In genomic region chr1:145957443-145958319, GRCh38 we compare ENCODE assay signal across 1 cellular context.
A peak's percentile ranks its signal among the peaks of the same experiment; 100 is the strongest.
TF ChIP-seq lines count a peak whose summit lies in the region.

Gene LIX1L (minus strand): TSS chr1:145958017. CDS start chr1:145957927, 90 bp downstream.

TF ChIP-seq in K562, 482 proteins besides CTCF, POLR2A, EP300 and RAD21 (continued from another document and continues in another):
- TF ChIP-seq AFF4 (CRISPR knock-in tag; IDR thresholded peaks at IDR 0.05) (no peak), SP2 (IDR thresholded peaks at IDR 0.05; ENCODE audit: extremely low read depth, low read depth, low read length, poor library complexity, severe bottlenecking) (peak; percentile 60), STAT5B (CRISPR knock-in tag; IDR thresholded peaks at IDR 0.05) (no peak), EGR1 (conservative IDR thresholded peaks at IDR 0.05) (peak; percentile 23; the same call in 1 of the 2 replicates), MTA3 (IDR thresholded peaks at IDR 0.05; ENCODE audit: borderline replicate concordance) (no peak; the same call in 1 of the 2 replicates), MXI1 (IDR thresholded peaks at IDR 0.05; ENCODE audit: low read depth, low read length) (0 out of 2 replicates have a peak, but pooled peaks have one; percentile 22), POLR2G (IDR thresholded peaks at IDR 0.05; ENCODE audit: low read depth, low read length) (peak; percentile 84), VEZF1 (CRISPR knock-in tag; IDR thresholded peaks at IDR 0.05) (peak; percentile 87), TBP (optimal IDR thresholded peaks at IDR 0.05; ENCODE audit: low read depth, low read length) (peak; percentile 44), HNRNPH1 (optimal IDR thresholded peaks at IDR 0.05; ENCODE audit: low read depth, low read length) (no peak), ETV5 (CRISPR knock-in tag; IDR thresholded peaks at IDR 0.05; ENCODE audit: low read depth) (no peak), BDP1 (IDR thresholded peaks at IDR 0.05; ENCODE audit: insufficient read depth, insufficient read length) (no peak), KDM5B (IDR thresholded peaks at IDR 0.05; ENCODE audit: insufficient replicate concordance, low read depth, low read length) (peak; percentile 82), RBBP5 (IDR thresholded peaks at IDR 0.05; ENCODE audit: borderline replicate concordance, insufficient read depth, low read length, poor library complexity, severe bottlenecking) (peak; percentile 71), CREB1 (IDR thresholded peaks at IDR 0.05) (no peak), CREB1 (CRISPR knock-in tag; IDR thresholded peaks at IDR 0.05) (0 out of 2 replicates have a peak, but pooled peaks have one; percentile 15), SRF (CRISPR knock-in tag; IDR thresholded peaks at IDR 0.05) (peak in 1 of 2 experiments; percentile 90; a peak in 2 of 4 replicates), MEIS2 (IDR thresholded peaks at IDR 0.05; ENCODE audit: partially characterized antibody) (peak; percentile 75), THRAP3 (IDR thresholded peaks at IDR 0.05; ENCODE audit: borderline replicate concordance) (no peak), ZNF311 (CRISPR knock-in tag; IDR thresholded peaks at IDR 0.05) (no peak), POLR2AphosphoS5 (IDR thresholded peaks at IDR 0.05; ENCODE audit: control insufficient read depth, insufficient read depth, low read depth, low read length) (0 out of 2 replicates have a peak, but pooled peaks have one; percentile 44), XRCC5 (IDR thresholded peaks at IDR 0.05; ENCODE audit: low read depth, low read length) (peak; percentile 24; the same call in 1 of the 2 replicates), ARID1B (IDR thresholded peaks at IDR 0.05) (peak; percentile 13; the same call in 1 of the 2 replicates), L3MBTL2 (IDR thresholded peaks at IDR 0.05) (peak; percentile 26; the same call in 1 of the 2 replicates), SLC30A9 (CRISPR knock-in tag; IDR thresholded peaks at IDR 0.05) (no peak), FOXK1 (CRISPR knock-in tag; IDR thresholded peaks at IDR 0.05; ENCODE audit: borderline replicate concordance) (no peak), DPF2 (IDR thresholded peaks at IDR 0.05) (0 out of 2 replicates have a peak, but pooled peaks have one; percentile 28), ZNF384 (IDR thresholded peaks at IDR 0.05; ENCODE audit: low read depth, low read length) (0 out of 2 replicates have a peak, but pooled peaks have one; percentile 24), RBM22 (IDR thresholded peaks at IDR 0.05; ENCODE audit: low read depth, low read length, poor library complexity, severe bottlenecking) (no peak), ZBTB7A (IDR thresholded peaks at IDR 0.05; ENCODE audit: borderline replicate concordance, control insufficient read depth, low read depth, low read length) (peak; percentile 66; the same call in 1 of the 2 replicates), CHD2 (IDR thresholded peaks at IDR 0.05; ENCODE audit: low read depth, low read length) (peak; percentile 57; the same call in 1 of the 2 replicates)
- TF ChIP-seq, protein P1, sequence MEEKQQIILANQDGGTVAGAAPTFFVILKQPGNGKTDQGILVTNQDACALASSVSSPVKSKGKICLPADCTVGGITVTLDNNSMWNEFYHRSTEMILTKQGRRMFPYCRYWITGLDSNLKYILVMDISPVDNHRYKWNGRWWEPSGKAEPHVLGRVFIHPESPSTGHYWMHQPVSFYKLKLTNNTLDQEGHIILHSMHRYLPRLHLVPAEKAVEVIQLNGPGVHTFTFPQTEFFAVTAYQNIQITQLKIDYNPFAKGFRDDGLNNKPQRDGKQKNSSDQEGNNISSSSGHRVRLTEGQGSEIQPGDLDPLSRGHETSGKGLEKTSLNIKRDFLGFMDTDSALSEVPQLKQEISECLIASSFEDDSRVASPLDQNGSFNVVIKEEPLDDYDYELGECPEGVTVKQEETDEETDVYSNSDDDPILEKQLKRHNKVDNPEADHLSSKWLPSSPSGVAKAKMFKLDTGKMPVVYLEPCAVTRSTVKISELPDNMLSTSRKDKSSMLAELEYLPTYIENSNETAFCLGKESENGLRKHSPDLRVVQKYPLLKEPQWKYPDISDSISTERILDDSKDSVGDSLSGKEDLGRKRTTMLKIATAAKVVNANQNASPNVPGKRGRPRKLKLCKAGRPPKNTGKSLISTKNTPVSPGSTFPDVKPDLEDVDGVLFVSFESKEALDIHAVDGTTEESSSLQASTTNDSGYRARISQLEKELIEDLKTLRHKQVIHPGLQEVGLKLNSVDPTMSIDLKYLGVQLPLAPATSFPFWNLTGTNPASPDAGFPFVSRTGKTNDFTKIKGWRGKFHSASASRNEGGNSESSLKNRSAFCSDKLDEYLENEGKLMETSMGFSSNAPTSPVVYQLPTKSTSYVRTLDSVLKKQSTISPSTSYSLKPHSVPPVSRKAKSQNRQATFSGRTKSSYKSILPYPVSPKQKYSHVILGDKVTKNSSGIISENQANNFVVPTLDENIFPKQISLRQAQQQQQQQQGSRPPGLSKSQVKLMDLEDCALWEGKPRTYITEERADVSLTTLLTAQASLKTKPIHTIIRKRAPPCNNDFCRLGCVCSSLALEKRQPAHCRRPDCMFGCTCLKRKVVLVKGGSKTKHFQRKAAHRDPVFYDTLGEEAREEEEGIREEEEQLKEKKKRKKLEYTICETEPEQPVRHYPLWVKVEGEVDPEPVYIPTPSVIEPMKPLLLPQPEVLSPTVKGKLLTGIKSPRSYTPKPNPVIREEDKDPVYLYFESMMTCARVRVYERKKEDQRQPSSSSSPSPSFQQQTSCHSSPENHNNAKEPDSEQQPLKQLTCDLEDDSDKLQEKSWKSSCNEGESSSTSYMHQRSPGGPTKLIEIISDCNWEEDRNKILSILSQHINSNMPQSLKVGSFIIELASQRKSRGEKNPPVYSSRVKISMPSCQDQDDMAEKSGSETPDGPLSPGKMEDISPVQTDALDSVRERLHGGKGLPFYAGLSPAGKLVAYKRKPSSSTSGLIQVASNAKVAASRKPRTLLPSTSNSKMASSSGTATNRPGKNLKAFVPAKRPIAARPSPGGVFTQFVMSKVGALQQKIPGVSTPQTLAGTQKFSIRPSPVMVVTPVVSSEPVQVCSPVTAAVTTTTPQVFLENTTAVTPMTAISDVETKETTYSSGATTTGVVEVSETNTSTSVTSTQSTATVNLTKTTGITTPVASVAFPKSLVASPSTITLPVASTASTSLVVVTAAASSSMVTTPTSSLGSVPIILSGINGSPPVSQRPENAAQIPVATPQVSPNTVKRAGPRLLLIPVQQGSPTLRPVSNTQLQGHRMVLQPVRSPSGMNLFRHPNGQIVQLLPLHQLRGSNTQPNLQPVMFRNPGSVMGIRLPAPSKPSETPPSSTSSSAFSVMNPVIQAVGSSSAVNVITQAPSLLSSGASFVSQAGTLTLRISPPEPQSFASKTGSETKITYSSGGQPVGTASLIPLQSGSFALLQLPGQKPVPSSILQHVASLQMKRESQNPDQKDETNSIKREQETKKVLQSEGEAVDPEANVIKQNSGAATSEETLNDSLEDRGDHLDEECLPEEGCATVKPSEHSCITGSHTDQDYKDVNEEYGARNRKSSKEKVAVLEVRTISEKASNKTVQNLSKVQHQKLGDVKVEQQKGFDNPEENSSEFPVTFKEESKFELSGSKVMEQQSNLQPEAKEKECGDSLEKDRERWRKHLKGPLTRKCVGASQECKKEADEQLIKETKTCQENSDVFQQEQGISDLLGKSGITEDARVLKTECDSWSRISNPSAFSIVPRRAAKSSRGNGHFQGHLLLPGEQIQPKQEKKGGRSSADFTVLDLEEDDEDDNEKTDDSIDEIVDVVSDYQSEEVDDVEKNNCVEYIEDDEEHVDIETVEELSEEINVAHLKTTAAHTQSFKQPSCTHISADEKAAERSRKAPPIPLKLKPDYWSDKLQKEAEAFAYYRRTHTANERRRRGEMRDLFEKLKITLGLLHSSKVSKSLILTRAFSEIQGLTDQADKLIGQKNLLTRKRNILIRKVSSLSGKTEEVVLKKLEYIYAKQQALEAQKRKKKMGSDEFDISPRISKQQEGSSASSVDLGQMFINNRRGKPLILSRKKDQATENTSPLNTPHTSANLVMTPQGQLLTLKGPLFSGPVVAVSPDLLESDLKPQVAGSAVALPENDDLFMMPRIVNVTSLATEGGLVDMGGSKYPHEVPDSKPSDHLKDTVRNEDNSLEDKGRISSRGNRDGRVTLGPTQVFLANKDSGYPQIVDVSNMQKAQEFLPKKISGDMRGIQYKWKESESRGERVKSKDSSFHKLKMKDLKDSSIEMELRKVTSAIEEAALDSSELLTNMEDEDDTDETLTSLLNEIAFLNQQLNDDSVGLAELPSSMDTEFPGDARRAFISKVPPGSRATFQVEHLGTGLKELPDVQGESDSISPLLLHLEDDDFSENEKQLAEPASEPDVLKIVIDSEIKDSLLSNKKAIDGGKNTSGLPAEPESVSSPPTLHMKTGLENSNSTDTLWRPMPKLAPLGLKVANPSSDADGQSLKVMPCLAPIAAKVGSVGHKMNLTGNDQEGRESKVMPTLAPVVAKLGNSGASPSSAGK (IDR thresholded peaks at IDR 0.05): peak; percentile 45
- TF ChIP-seq, protein P2, sequence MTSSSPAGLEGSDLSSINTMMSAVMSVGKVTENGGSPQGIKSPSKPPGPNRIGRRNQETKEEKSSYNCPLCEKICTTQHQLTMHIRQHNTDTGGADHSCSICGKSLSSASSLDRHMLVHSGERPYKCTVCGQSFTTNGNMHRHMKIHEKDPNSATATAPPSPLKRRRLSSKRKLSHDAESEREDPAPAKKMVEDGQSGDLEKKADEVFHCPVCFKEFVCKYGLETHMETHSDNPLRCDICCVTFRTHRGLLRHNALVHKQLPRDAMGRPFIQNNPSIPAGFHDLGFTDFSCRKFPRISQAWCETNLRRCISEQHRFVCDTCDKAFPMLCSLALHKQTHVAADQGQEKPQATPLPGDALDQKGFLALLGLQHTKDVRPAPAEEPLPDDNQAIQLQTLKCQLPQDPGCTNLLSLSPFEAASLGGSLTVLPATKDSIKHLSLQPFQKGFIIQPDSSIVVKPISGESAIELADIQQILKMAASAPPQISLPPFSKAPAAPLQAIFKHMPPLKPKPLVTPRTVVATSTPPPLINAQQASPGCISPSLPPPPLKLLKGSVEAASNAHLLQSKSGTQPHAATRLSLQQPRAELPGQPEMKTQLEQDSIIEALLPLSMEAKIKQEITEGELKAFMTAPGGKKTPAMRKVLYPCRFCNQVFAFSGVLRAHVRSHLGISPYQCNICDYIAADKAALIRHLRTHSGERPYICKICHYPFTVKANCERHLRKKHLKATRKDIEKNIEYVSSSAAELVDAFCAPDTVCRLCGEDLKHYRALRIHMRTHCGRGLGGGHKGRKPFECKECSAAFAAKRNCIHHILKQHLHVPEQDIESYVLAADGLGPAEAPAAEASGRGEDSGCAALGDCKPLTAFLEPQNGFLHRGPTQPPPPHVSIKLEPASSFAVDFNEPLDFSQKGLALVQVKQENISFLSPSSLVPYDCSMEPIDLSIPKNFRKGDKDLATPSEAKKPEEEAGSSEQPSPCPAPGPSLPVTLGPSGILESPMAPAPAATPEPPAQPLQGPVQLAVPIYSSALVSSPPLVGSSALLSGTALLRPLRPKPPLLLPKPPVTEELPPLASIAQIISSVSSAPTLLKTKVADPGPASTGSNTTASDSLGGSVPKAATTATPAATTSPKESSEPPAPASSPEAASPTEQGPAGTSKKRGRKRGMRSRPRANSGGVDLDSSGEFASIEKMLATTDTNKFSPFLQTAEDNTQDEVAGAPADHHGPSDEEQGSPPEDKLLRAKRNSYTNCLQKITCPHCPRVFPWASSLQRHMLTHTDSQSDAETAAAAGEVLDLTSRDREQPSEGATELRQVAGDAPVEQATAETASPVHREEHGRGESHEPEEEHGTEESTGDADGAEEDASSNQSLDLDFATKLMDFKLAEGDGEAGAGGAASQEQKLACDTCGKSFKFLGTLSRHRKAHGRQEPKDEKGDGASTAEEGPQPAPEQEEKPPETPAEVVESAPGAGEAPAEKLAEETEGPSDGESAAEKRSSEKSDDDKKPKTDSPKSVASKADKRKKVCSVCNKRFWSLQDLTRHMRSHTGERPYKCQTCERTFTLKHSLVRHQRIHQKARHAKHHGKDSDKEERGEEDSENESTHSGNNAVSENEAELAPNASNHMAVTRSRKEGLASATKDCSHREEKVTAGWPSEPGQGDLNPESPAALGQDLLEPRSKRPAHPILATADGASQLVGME (CRISPR knock-in tag; IDR thresholded peaks at IDR 0.05): no peak
- TF ChIP-seq, protein P3, sequence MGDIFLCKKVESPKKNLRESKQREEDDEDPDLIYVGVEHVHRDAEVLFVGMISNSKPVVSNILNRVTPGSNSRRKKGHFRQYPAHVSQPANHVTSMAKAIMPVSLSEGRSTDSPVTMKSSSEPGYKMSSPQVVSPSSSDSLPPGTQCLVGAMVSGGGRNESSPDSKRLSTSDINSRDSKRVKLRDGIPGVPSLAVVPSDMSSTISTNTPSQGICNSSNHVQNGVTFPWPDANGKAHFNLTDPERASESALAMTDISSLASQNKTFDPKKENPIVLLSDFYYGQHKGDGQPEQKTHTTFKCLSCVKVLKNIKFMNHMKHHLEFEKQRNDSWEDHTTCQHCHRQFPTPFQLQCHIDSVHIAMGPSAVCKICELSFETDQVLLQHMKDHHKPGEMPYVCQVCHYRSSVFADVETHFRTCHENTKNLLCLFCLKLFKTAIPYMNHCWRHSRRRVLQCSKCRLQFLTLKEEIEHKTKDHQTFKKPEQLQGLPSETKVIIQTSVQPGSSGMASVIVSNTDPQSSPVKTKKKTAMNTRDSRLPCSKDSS (IDR thresholded peaks at IDR 0.05; ENCODE audit: low read depth, partially characterized antibody): no peak
